ENCODE assay signal across 1 cellular context in the genomic region with DNA sequence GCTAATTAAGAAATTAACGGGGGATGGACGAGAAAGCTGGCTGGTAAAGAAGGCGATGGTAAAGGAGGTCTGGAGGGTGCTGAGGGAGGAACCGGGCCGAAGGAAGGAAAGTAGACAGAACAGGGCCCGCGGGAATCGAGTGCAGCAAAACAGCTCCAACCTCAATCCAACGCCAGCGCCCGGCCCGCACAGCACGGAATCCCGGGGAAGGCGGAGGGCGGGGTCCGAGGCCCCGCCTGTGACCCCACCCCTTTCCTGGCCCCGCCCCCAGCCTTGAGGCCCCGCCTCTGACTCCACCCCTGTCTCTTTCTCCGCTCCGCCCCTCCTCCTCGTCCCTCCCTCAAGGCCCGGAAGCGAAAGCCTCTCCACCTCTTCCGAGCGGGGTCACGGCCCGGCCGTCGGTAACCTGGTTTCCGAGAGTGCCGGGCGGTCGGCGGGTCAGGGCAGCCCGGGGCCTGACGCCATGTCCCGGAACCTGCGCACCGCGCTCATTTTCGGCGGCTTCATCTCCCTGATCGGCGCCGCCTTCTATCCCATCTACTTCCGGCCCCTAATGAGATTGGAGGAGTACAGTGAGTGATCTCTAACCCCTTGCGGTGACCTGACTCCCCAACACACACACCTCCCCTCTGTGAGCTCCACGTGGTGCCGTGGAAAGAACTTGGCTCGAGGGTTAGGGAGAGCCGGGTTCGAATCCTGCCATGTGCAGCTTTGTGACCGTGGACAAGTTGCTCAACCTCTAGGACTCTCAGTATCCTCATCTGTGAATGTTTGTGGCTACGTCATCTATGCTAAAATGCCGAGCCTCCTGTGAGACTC.
TF ChIP-seq lines count a peak whose summit lies in the region.

A gene (plus strand): TSS at position 370 of the 819 bp plus-strand sequence. CDS start 94 bp downstream, at position 464.

TF ChIP-seq in K562, 482 proteins besides CTCF, POLR2A, EP300 and RAD21 (continued from another document):
- TF ChIP-seq, protein P1, sequence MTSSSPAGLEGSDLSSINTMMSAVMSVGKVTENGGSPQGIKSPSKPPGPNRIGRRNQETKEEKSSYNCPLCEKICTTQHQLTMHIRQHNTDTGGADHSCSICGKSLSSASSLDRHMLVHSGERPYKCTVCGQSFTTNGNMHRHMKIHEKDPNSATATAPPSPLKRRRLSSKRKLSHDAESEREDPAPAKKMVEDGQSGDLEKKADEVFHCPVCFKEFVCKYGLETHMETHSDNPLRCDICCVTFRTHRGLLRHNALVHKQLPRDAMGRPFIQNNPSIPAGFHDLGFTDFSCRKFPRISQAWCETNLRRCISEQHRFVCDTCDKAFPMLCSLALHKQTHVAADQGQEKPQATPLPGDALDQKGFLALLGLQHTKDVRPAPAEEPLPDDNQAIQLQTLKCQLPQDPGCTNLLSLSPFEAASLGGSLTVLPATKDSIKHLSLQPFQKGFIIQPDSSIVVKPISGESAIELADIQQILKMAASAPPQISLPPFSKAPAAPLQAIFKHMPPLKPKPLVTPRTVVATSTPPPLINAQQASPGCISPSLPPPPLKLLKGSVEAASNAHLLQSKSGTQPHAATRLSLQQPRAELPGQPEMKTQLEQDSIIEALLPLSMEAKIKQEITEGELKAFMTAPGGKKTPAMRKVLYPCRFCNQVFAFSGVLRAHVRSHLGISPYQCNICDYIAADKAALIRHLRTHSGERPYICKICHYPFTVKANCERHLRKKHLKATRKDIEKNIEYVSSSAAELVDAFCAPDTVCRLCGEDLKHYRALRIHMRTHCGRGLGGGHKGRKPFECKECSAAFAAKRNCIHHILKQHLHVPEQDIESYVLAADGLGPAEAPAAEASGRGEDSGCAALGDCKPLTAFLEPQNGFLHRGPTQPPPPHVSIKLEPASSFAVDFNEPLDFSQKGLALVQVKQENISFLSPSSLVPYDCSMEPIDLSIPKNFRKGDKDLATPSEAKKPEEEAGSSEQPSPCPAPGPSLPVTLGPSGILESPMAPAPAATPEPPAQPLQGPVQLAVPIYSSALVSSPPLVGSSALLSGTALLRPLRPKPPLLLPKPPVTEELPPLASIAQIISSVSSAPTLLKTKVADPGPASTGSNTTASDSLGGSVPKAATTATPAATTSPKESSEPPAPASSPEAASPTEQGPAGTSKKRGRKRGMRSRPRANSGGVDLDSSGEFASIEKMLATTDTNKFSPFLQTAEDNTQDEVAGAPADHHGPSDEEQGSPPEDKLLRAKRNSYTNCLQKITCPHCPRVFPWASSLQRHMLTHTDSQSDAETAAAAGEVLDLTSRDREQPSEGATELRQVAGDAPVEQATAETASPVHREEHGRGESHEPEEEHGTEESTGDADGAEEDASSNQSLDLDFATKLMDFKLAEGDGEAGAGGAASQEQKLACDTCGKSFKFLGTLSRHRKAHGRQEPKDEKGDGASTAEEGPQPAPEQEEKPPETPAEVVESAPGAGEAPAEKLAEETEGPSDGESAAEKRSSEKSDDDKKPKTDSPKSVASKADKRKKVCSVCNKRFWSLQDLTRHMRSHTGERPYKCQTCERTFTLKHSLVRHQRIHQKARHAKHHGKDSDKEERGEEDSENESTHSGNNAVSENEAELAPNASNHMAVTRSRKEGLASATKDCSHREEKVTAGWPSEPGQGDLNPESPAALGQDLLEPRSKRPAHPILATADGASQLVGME (CRISPR knock-in tag; IDR thresholded peaks at IDR 0.05), result no peak
- TF ChIP-seq SMARCC2 (IDR thresholded peaks at IDR 0.05; ENCODE audit: low read depth) (peak; percentile 37; the same call in 1 of the 2 replicates), SP1 (CRISPR knock-in tag; IDR thresholded peaks at IDR 0.05) (peak; percentile 80), PTRF (tag; IDR thresholded peaks at IDR 0.05) (no peak), CXXC5 (CRISPR knock-in tag; IDR thresholded peaks at IDR 0.05) (peak; percentile 79), RNF2 (IDR thresholded peaks at IDR 0.05) (no peak), RB1 (IDR thresholded peaks at IDR 0.05; ENCODE audit: low read depth) (peak; percentile 55; the same call in 1 of the 2 replicates), ATF7 (IDR thresholded peaks at IDR 0.05) (peak; percentile 85), BRD4 (IDR thresholded peaks at IDR 0.05) (no peak), SAFB (IDR thresholded peaks at IDR 0.05; ENCODE audit: borderline replicate concordance, low read depth, low read length) (no peak), ZNF830 (CRISPR knock-in tag; IDR thresholded peaks at IDR 0.05) (0 out of 2 replicates have a peak, but pooled peaks have one; percentile 25), PCBP2 (IDR thresholded peaks at IDR 0.05; ENCODE audit: low read depth, low read length, poor library complexity, severe bottlenecking) (no peak)
- TF ChIP-seq, protein P2, sequence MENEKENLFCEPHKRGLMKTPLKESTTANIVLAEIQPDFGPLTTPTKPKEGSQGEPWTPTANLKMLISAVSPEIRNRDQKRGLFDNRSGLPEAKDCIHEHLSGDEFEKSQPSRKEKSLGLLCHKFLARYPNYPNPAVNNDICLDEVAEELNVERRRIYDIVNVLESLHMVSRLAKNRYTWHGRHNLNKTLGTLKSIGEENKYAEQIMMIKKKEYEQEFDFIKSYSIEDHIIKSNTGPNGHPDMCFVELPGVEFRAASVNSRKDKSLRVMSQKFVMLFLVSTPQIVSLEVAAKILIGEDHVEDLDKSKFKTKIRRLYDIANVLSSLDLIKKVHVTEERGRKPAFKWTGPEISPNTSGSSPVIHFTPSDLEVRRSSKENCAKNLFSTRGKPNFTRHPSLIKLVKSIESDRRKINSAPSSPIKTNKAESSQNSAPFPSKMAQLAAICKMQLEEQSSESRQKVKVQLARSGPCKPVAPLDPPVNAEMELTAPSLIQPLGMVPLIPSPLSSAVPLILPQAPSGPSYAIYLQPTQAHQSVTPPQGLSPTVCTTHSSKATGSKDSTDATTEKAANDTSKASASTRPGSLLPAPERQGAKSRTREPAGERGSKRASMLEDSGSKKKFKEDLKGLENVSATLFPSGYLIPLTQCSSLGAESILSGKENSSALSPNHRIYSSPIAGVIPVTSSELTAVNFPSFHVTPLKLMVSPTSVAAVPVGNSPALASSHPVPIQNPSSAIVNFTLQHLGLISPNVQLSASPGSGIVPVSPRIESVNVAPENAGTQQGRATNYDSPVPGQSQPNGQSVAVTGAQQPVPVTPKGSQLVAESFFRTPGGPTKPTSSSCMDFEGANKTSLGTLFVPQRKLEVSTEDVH (IDR thresholded peaks at IDR 0.05; ENCODE audit: low read depth, partially characterized antibody), result peak; percentile 82
TF ChIP-seq in K562: peak in this region for 153.
